In the genomic region with DNA sequence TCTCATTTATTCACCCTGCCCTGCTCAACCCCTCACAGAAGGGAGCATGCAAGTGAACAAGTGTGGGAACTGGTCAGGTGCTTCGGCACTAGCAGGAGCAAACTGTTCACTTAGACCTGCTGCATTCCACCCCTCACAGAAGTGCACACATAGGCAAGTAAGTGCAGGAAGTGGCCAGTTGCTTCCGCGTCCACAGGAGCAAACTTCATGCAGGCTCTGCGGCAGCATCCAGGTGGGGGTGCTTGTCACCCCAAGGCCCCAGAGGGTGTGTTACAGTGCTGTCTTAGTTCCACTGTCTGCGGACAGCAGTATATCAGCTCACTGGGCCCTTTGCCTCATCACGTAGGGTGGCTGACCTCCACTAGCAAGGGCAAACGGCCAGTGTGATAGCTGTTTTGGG, we compare ENCODE assay signal across 20 cellular contexts.
A peak's percentile ranks its signal among the peaks of the same experiment; 100 is the strongest.
DNase-seq lines count a peak whose midpoint lies in the region; ATAC-seq and TF ChIP-seq lines count a peak whose summit lies in the region.
"Had no signal": no experiment of that assay in that cellular context is flagged by ENCODE, and none has a peak within 500 bp of the region (broad histone marks: within the 10 kb centered on the region; RNA-seq: fewer than 3 reads in every experiment).

No MANE protein-coding gene starts in this region.

- no peaks in the 10 kb centered on the region for H3K36me3 ChIP-seq in SJSA1
- H3K36me3 ChIP-seq in lower lobe of right lung, result no peaks in the 10 kb centered on the region
- H3K36me3 ChIP-seq in tibial artery, result no peaks in the 10 kb centered on the region
- H3K36me3 ChIP-seq in heart right ventricle, result no peaks in the 10 kb centered on the region
- H3K36me3 ChIP-seq: BE2C, BLaER1 had no signal

- WGBS in heart right ventricle, 2 donors, result 91 to 92% methylated on average over 7 of the region's 7 CpGs

- H3K9me3 ChIP-seq in SJSA1 (replicated peaks) (no peaks in the 10 kb centered on the region), lower lobe of right lung (no peaks in the 10 kb centered on the region), tibial artery (no peaks in the 10 kb centered on the region), heart right ventricle (peaks cover 0 to 8% (median 0%) of the 10 kb centered on the region in 11 donors)
- H3K9me3 ChIP-seq: BE2C, BLaER1 had no signal

- ATAC-seq in lower lobe of right lung, result peak; percentile 12 to 21
- no peak for ATAC-seq in heart right ventricle
- no peak for ATAC-seq in GM21619 (IDR thresholded peaks at IDR 0.05; ENCODE audit: unreplicated experiment)

- no peaks in the 10 kb centered on the region for H3K27me3 ChIP-seq in SJSA1 (replicated peaks)
- no peaks in the 10 kb centered on the region for H3K27me3 ChIP-seq in lower lobe of right lung (ENCODE audit: low read depth)
- H3K27me3 ChIP-seq in tibial artery, result no peaks in the 10 kb centered on the region
- H3K27me3 ChIP-seq in heart right ventricle, result no peaks in the 10 kb centered on the region
- H3K27me3 ChIP-seq: BLaER1 had no signal

- TF ChIP-seq CTCF in lower lobe of right lung (IDR thresholded peaks at IDR 0.05) (no peak), tibial artery (IDR thresholded peaks at IDR 0.05) (no peak), heart right ventricle (IDR thresholded peaks at IDR 0.05) (no peak)

- H3K4me3 ChIP-seq in SJSA1 (no peak overlapping the region), lower lobe of right lung (no peak overlapping the region), tibial artery (no peak overlapping the region), heart right ventricle (no peak overlapping the region)
- H3K4me3 ChIP-seq: BLaER1 had no signal

- no peak for DNase-seq in SJSA1 (ENCODE audit: low read depth in 1 of 2, low spot score in 2 of 2)
- no peak for DNase-seq in lower lobe of right lung
- DNase-seq in tibial artery, result no peak
- no peak for DNase-seq in HT-29 (ENCODE audit: low spot score)
- no peak for DNase-seq in heart right ventricle
- DNase-seq: 8988T; ACHN; BE2C; C1 segment of cervical spinal cord; CD4-positive, alpha-beta memory T cell; CD4-positive, CD25-positive, alpha-beta regulatory T cell; CD8-positive, alpha-beta memory T cell; COR-L47; DMS 273 treated with DMSO at 0.1 percent for 48 hours; DMS153; DMS53; DMS79; GF-D8 had no signal

- H3K4me1 ChIP-seq in SJSA1 (replicated peaks), result peaks cover 19% of the 10 kb centered on the region
- no peaks in the 10 kb centered on the region for H3K4me1 ChIP-seq in lower lobe of right lung
- H3K4me1 ChIP-seq in tibial artery, result peaks cover 0 to 45% (median 8%) of the 10 kb centered on the region in 4 donors
- no peaks in the 10 kb centered on the region for H3K4me1 ChIP-seq in heart right ventricle
- H3K4me1 ChIP-seq: BE2C, BLaER1 had no signal

- H3K27ac ChIP-seq in SJSA1 (peak overlapping the region; percentile 61; the same call in 1 of the 2 replicates), lower lobe of right lung (no peak overlapping the region), tibial artery (peak overlapping the region; percentile 63 to 75), heart right ventricle (no peak overlapping the region)
- H3K27ac ChIP-seq: BLaER1 had no signal

- intact Hi-C loops in lower lobe of right lung (cut with DNase I), result no loop called here
- intact Hi-C loops in tibial artery (cut with DNase I; ENCODE audit: low total_unique reads), result no loop called here
- intact Hi-C loops in heart right ventricle (cut with DNase I), result no loop called here

Comparison
In these comparisons a context has a peak if more than half of its experiments do, and no peak if none do; other contexts are left out.
1. H3K27ac ChIP-seq: peak in SJSA1 (single experiment) and tibial artery (2 of 2); none in lower lobe of right lung (single experiment) and heart right ventricle (0 of 10).
2. ATAC-seq: peak in lower lobe of right lung (2 of 2); none in heart right ventricle (0 of 8) and GM21619 (single experiment).